ENCODE assay signal across 25 cellular contexts in the genomic region with DNA sequence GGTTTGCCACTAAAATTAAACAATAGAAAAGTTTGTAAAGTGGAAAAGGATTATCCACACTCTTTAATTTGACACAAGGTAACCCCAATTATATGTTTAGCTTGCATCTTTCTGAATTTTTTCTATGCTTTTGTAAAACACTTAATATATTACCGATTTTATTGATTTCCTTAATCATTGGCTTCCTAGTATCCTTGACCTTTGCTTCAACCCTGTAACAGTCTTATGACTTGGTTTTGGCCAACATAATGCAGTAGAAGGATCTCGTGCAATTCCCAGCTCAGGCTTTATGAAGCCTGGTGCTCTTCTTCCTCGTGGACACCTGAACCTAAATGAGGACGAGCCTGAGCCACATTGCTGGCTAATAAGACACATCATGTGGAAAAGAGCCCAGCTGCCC. TPM values are rescaled to one million over a fixed set of nuclear protein-coding genes. Genes with fewer than 3 reads are reported as not detected.
DNase-seq lines count a peak whose midpoint lies in the region; ATAC-seq and TF ChIP-seq lines count a peak whose summit lies in the region.
"Had no signal": no experiment of that assay in that cellular context is flagged by ENCODE, and none has a peak within 500 bp of the region (broad histone marks: within the 10 kb centered on the region; RNA-seq: fewer than 3 reads in every experiment).

No MANE protein-coding gene starts in this region.

- no peaks in the 10 kb centered on the region for H3K79me1 ChIP-seq in IMR-90 (ENCODE audit: low read depth in 1 of 2, low read length in 2 of 2)

- in situ Hi-C loops in IMR-90 (cut with MboI; ENCODE audit: low sequenced_read_pairs): no loop called here

- H3K27me3 ChIP-seq in GM23338 (ENCODE audit: insufficient read depth) (no peaks in the 10 kb centered on the region), IMR-90 (ENCODE audit: control insufficient read depth, insufficient read depth, low read length) (no peaks in the 10 kb centered on the region)
- H3K27me3 ChIP-seq: BE2C, BLaER1 had no signal

- H3K9me1 ChIP-seq in IMR-90 (ENCODE audit: insufficient read depth, low read length): 0 out of 2 replicates have a peak, but pooled peaks cover 3% of the 10 kb centered on the region

- CTCF ChIA-PET in IMR-90 (lab: Yijun Ruan, JAX): no interaction called here

- DNase-seq in GM23338 (ENCODE audit: low spot score) (no peak), IMR-90 (no peak), H4 (ENCODE audit: low spot score) (no peak)
- DNase-seq in activated T-cell treated with anti-CD3 and anti-CD28 coated beads, Interleukin-2, amount 50 U/mL, for 48 hours: no peak
- DNase-seq: 8988T; ACHN; BE2C; C1 segment of cervical spinal cord; CD4-positive, alpha-beta memory T cell; CD4-positive, CD25-positive, alpha-beta regulatory T cell; CD8-positive, alpha-beta memory T cell; COR-L47; DMS 273 treated with DMSO at 0.1 percent for 48 hours; DMS153; DMS53; DMS79; DND-41; EL; GDM1 had no signal

- no peaks in the 10 kb centered on the region for H3F3A ChIP-seq in GM23338 (replicated peaks; ENCODE audit: low read depth)

- H4K5ac ChIP-seq in IMR-90 (ENCODE audit: low read depth, low read length): no peak overlapping the region

- 100% methylated on average over 2 of the region's 4 CpGs; no CpG with 5 or more reads in 1 of the 2 experiments for WGBS in IMR-90 (ENCODE audit: extremely low coverage in 2 of 2, insufficient read length in 1 of 2), 2 experiments

- no peaks in the 10 kb centered on the region for H3K27me3 Mint-ChIP-seq in GM23338 (ENCODE audit: insufficient read depth, low read depth, poor library complexity)

- H3K9me3 Mint-ChIP-seq in GM23338: peaks cover 16% of the 10 kb centered on the region; the same call in 2 of the 3 replicates

- no peak for ATAC-seq in GM23338
- ATAC-seq in IMR-90 (ENCODE audit: low read depth): no peak
- ATAC-seq: GM12878 had no signal

- H3K56ac ChIP-seq in IMR-90 (ENCODE audit: extremely low read depth, insufficient read depth, low read length): no peak overlapping the region

- H2BK120ac ChIP-seq in IMR-90 (ENCODE audit: low read depth, low read length): no peak overlapping the region

- H3K4me2 ChIP-seq in GM23338: no peak overlapping the region
- H3K4me2 ChIP-seq in IMR-90 (ENCODE audit: low read depth, low read length): no peak overlapping the region
- H3K4me2 ChIP-seq: BLaER1 had no signal

- no peak for TF ChIP-seq RAD21 in IMR-90 (IDR thresholded peaks at IDR 0.05; ENCODE audit: low read length)

- no peak overlapping the region for H3K18ac ChIP-seq in IMR-90 (ENCODE audit: low read depth, low read length)

- peak overlapping the region; percentile 43; the same call in 1 of the 2 replicates for H2AFZ ChIP-seq in GM23338
- H2AFZ ChIP-seq in IMR-90 (replicated peaks; ENCODE audit: low read length, poor library complexity): peak overlapping the region; percentile 51

- no peaks in the 10 kb centered on the region for H3K79me2 ChIP-seq in GM23338 (replicated peaks; ENCODE audit: insufficient read depth)

- TF ChIP-seq CTCF in GM23338 (conservative IDR thresholded peaks at IDR 0.05; ENCODE audit: low read depth in 2 of 2) (no peak), IMR-90 (conservative IDR thresholded peaks at IDR 0.05; ENCODE audit: low read depth, low read length) (no peak)

- no peak overlapping the region for H3K4me3 ChIP-seq in GM23338
- no peak overlapping the region for H3K4me3 ChIP-seq in IMR-90 (ENCODE audit: insufficient read depth, low read depth, low read length)
- H3K4me3 ChIP-seq: BLaER1, GM12878 had no signal

- TF ChIP-seq POLR2A in IMR-90 (IDR thresholded peaks at IDR 0.05; ENCODE audit: low read depth, low read length): no peak

- H2BK5ac ChIP-seq in IMR-90 (ENCODE audit: low read depth, low read length, poor library complexity, severe bottlenecking): no peak overlapping the region

- no peaks in the 10 kb centered on the region for H3K4me1 ChIP-seq in GM23338 (ENCODE audit: insufficient read depth)
- H3K4me1 ChIP-seq in IMR-90 (ENCODE audit: control insufficient read depth, insufficient read depth, low read length): no peaks in the 10 kb centered on the region
- H3K4me1 ChIP-seq: BE2C, BLaER1 had no signal

- H3K36me3 ChIP-seq in GM23338 (ENCODE audit: insufficient read depth) (no peaks in the 10 kb centered on the region), IMR-90 (ENCODE audit: control insufficient read depth, insufficient read depth, low read length) (no peaks in the 10 kb centered on the region)
- H3K36me3 ChIP-seq: BE2C, BLaER1 had no signal

- H4K20me1 ChIP-seq in GM23338 (replicated peaks; ENCODE audit: insufficient read depth) (no peaks in the 10 kb centered on the region), IMR-90 (ENCODE audit: insufficient read depth, low read length) (no peaks in the 10 kb centered on the region)
- H4K20me1 ChIP-seq: BLaER1 had no signal

- peak overlapping the region; percentile 72 for H2AK9ac ChIP-seq in IMR-90 (replicated peaks; ENCODE audit: low read depth, low read length, poor library complexity)

- 0 out of 2 replicates have a peak overlapping the region, but pooled peaks have one; percentile 1 for H2BK20ac ChIP-seq in IMR-90 (ENCODE audit: low read depth, low read length)

- H2BK15ac ChIP-seq in IMR-90 (ENCODE audit: low read depth, low read length): peak overlapping the region; percentile 33; the same call in 1 of the 3 replicates

- H3K27ac Mint-ChIP-seq in GM23338: no peak overlapping the region
- H3K27ac Mint-ChIP-seq: CD4-positive, alpha-beta memory T cell; CD4-positive, CD25-positive, alpha-beta regulatory T cell; CD8-positive, alpha-beta memory T cell had no signal

- no peak overlapping the region for H3K27ac ChIP-seq in GM23338 (ENCODE audit: low read depth)
- no peak overlapping the region for H3K27ac ChIP-seq in IMR-90 (ENCODE audit: insufficient read depth, low read length)
- H3K27ac ChIP-seq: BLaER1 had no signal

- H3K4ac ChIP-seq in IMR-90 (ENCODE audit: low read depth, low read length): no peak overlapping the region

- no peak overlapping the region for H3K4me3 Mint-ChIP-seq in GM23338
- H3K4me3 Mint-ChIP-seq: CD4-positive, alpha-beta memory T cell; CD4-positive, CD25-positive, alpha-beta regulatory T cell; CD8-positive, alpha-beta memory T cell had no signal

- H3K9ac ChIP-seq in IMR-90 (ENCODE audit: low read depth, low read length): no peak overlapping the region
- H3K9ac ChIP-seq: BLaER1 had no signal

- H2AK5ac ChIP-seq in IMR-90 (ENCODE audit: low read depth, low read length): 0 out of 2 replicates have a peak overlapping the region, but pooled peaks have one; percentile 28

- intact Hi-C loops in IMR-90 (cut with micrococcal nuclease): no loop called here

- H3K14ac ChIP-seq in IMR-90 (replicated peaks; ENCODE audit: low read depth, low read length): no peak overlapping the region

- no peaks in the 10 kb centered on the region for H3K9me3 ChIP-seq in IMR-90 (ENCODE audit: control insufficient read depth, insufficient read depth, low read length)
- H3K9me3 ChIP-seq: BE2C, BLaER1 had no signal

- BruUV-seq in IMR-90 (replicated peaks; lab: Mats Ljungman, UMichigan): no TSS peak

- dilution Hi-C loops in IMR-90 (cut with HindIII; ENCODE audit: low sequenced_read_pairs, unreplicated experiment): no loop called here

- no peak overlapping the region for H4K91ac ChIP-seq in IMR-90 (ENCODE audit: insufficient read depth, low read depth, low read length)

- H3K4me1 Mint-ChIP-seq in GM23338: no peaks in the 10 kb centered on the region
- H3K4me1 Mint-ChIP-seq: CD14-positive monocyte had no signal

- peaks cover 4% of the 10 kb centered on the region; the same call in 1 of the 3 replicates for H3K36me3 Mint-ChIP-seq in GM23338 (ENCODE audit: low read depth)
- H3K36me3 Mint-ChIP-seq: CD4-positive, CD25-positive, alpha-beta regulatory T cell had no signal

- H4K8ac ChIP-seq in IMR-90 (ENCODE audit: low read depth in 2 of 2, low read length in 2 of 2): no peak overlapping the region

- no peak overlapping the region for H3K23ac ChIP-seq in IMR-90 (ENCODE audit: low read depth, low read length)

- peaks cover 7% of the 10 kb centered on the region; the same call in 1 of the 2 replicates for H3K9me2 ChIP-seq in GM23338 (ENCODE audit: insufficient read depth)

- POLR2A ChIA-PET in IMR-90 (lab: Charles Lee; ENCODE audit: unreplicated experiment): no interaction called here

TF ChIP-seq in GM23338, 12 proteins besides CTCF, POLR2A, EP300 and RAD21 (continues in another document):
- no peak for TF ChIP-seq NANOG (IDR thresholded peaks at IDR 0.05; ENCODE audit: borderline replicate concordance)

RNA-seq across cellular contexts. Expression of gene CASP4, which starts 23.6 kb away (rescaled TPM):
- 0.35 TPM in 1 of 2 replicates, not detected in the other for total RNA-seq in GM23338 (2014; rRNA removed; shearing (Covaris generic))
- polyA plus RNA-seq in GM23338 (2016; fragmentation: Nextera tagmentation; extraction: Ambion mirVana): not detected in 2 replicates
- 89.4 and 91.9 TPM in 2 replicates for total RNA-seq in IMR-90 (2012; rRNA removed)
- 73.0 and 82.5 TPM in 2 replicates for polyA plus RNA-seq in IMR-90 (2012; rRNA removed)
- 25.5 and 27.2 TPM in 2 replicates for polyA plus RNA-seq in IMR-90 (2012; cell fraction: cytosol; rRNA removed)
- polyA plus RNA-seq in IMR-90 (2012; cell fraction: nucleus; rRNA removed; ENCODE audit: low replicate concordance): 9.8 and 65.8 TPM in 2 replicates
- 264 and 319 TPM in 2 replicates for total RNA-seq in H4 (2014; rRNA removed; shearing (Covaris generic))

RNA-seq across cellular contexts. Expression of gene CASP5, which starts 31.0 kb away (rescaled TPM):
- not detected in 2 replicates for total RNA-seq in GM23338 (2014; rRNA removed; shearing (Covaris generic))
- 0.17 TPM in 1 of 2 replicates, not detected in the other for polyA plus RNA-seq in GM23338 (2016; fragmentation: Nextera tagmentation; extraction: Ambion mirVana)
- not detected in 2 replicates for total RNA-seq in IMR-90 (2012; rRNA removed)
- polyA plus RNA-seq in IMR-90 (2012; rRNA removed): not detected in 2 replicates
- polyA plus RNA-seq in IMR-90 (2012; cell fraction: cytosol; rRNA removed): not detected in 2 replicates
- 0.13 TPM in 1 of 2 replicates, not detected in the other for polyA plus RNA-seq in IMR-90 (2012; cell fraction: nucleus; rRNA removed; ENCODE audit: low replicate concordance)
- total RNA-seq in H4 (2014; rRNA removed; shearing (Covaris generic)): not detected in 2 replicates
- total RNA-seq: A673; CD4-positive, alpha-beta memory T cell; CD4-positive, CD25-positive, alpha-beta regulatory T cell; CD8-positive, alpha-beta memory T cell; Daoy; G401; GM12878 had no signal
- polyA plus RNA-seq: CD4-positive, alpha-beta memory T cell; CD8-positive, alpha-beta memory T cell; GM12878 had no signal

RNA-seq across cellular contexts. Expression of gene CASP1, which starts 43.0 kb away (rescaled TPM):
- 0.10 TPM in 1 of 2 replicates, not detected in the other for total RNA-seq in GM23338 (2014; rRNA removed; shearing (Covaris generic))
- polyA plus RNA-seq in GM23338 (2016; fragmentation: Nextera tagmentation; extraction: Ambion mirVana) (not detected in 2 replicates), IMR-90 (2012; rRNA removed) (11.1 and 12.5 TPM in 2 replicates)
- 24.7 and 31.2 TPM in 2 replicates for total RNA-seq in IMR-90 (2012; rRNA removed)
- 3.2 and 4.7 TPM in 2 replicates for polyA plus RNA-seq in IMR-90 (2012; cell fraction: cytosol; rRNA removed)
- polyA plus RNA-seq in IMR-90 (2012; cell fraction: nucleus; rRNA removed; ENCODE audit: low replicate concordance): 1.0 and 12.4 TPM in 2 replicates
- 14.2 and 28.6 TPM in 2 replicates for total RNA-seq in H4 (2014; rRNA removed; shearing (Covaris generic))
- total RNA-seq: G401 had no signal

RNA-seq across cellular contexts. Expression of gene CARD16, which starts 53.1 kb away (rescaled TPM):
- total RNA-seq in GM23338 (2014; rRNA removed; shearing (Covaris generic)): not detected in 2 replicates
- polyA plus RNA-seq in GM23338 (2016; fragmentation: Nextera tagmentation; extraction: Ambion mirVana) (0.50 TPM in 1 of 2 replicates, not detected in the other), IMR-90 (2012; rRNA removed) (24.9 and 29.2 TPM in 2 replicates)
- total RNA-seq in IMR-90 (2012; rRNA removed): 7.9 and 23.3 TPM in 2 replicates
- 7.8 and 24.1 TPM in 2 replicates for polyA plus RNA-seq in IMR-90 (2012; cell fraction: cytosol; rRNA removed)
- 0.65 and 9.2 TPM in 2 replicates for polyA plus RNA-seq in IMR-90 (2012; cell fraction: nucleus; rRNA removed; ENCODE audit: low replicate concordance)
- total RNA-seq in H4 (2014; rRNA removed; shearing (Covaris generic)): 80.6 and 105 TPM in 2 replicates
- total RNA-seq: G401 had no signal

Comparison
In these comparisons a context has a peak if more than half of its experiments do, and no peak if none do; other contexts are left out.
1. RNA of gene CASP4, which starts 23.6 kb away (total RNA-seq): 264 to 319 TPM in H4 and 89.4 to 91.9 TPM in IMR-90; 0.35 TPM in GM23338; every median in the first group is over 10 times any median in the second.
2. RNA of gene CASP1, which starts 43.0 kb away (total RNA-seq): 24.7 to 31.2 TPM in IMR-90 and 14.2 to 28.6 TPM in H4; 0.10 TPM in GM23338; every median in the first group is over 10 times any median in the second.